In genomic region chr7:99194301-99194700, GRCh38 we compare ENCODE assay signal across 23 cellular contexts. TPM values are rescaled to one million over a fixed set of nuclear protein-coding genes. Genes with fewer than 3 reads are reported as not detected.
"Had no signal": no experiment of that assay in that cellular context is flagged by ENCODE, and none has a peak within 500 bp of the region (broad histone marks: within the 10 kb centered on the region; RNA-seq: fewer than 3 reads in every experiment).

No MANE protein-coding gene starts in this region.

- ATAC-seq: effector memory CD8-positive, alpha-beta T cell; heart right ventricle; mucosa of descending colon; psoas muscle; right cardiac atrium; stimulated activated naive CD8-positive, alpha-beta T cell treated with anti-CD3 and anti-CD28 coated beads, Interleukin-15, amount 100 ng/mL, for 72 hours had no signal

- H3K27me3 Mint-ChIP-seq: activated naive CD8-positive, alpha-beta T cell; dendritic cell treated with granulocyte-macrophage colony-stimulating factor and Interleukin-4, amounts not matched to agents 40 ng/mL and 50 ng/mL, for 4 days; stimulated activated naive CD8-positive, alpha-beta T cell treated with anti-CD3 and anti-CD28 coated beads, Interleukin-15, amount 100 ng/mL, for 72 hours had no signal

- H3K4me3 ChIP-seq: cardiac muscle cell, heart right ventricle, mucosa of descending colon, psoas muscle, suprapubic skin, transverse colon, uterus had no signal

- H3K4me1 ChIP-seq: heart right ventricle, psoas muscle, suprapubic skin, transverse colon, uterus had no signal

- H3K4me1 Mint-ChIP-seq: neural crest cell; stimulated activated naive CD8-positive, alpha-beta T cell treated with anti-CD3 and anti-CD28 coated beads, Interleukin-15, amount 100 ng/mL, for 72 hours had no signal

- H3K27ac ChIP-seq: cardiac muscle cell, heart right ventricle, psoas muscle, suprapubic skin, transverse colon, uterus, WERI-Rb-1 had no signal

- H3K27ac Mint-ChIP-seq: activated naive CD8-positive, alpha-beta T cell; dendritic cell treated with granulocyte-macrophage colony-stimulating factor and Interleukin-4, amounts not matched to agents 40 ng/mL and 50 ng/mL, for 4 days; effector memory CD8-positive, alpha-beta T cell; naive B cell; stimulated activated naive CD8-positive, alpha-beta T cell treated with anti-CD3 and anti-CD28 coated beads, Interleukin-15, amount 100 ng/mL, for 72 hours had no signal

- H3K4me3 Mint-ChIP-seq: activated naive CD8-positive, alpha-beta T cell; dendritic cell treated with granulocyte-macrophage colony-stimulating factor and Interleukin-4, amounts not matched to agents 40 ng/mL and 50 ng/mL, for 4 days; effector memory CD8-positive, alpha-beta T cell; immature natural killer cell; naive B cell; neural crest cell; stimulated activated naive CD8-positive, alpha-beta T cell treated with anti-CD3 and anti-CD28 coated beads, Interleukin-15, amount 100 ng/mL, for 72 hours had no signal

- H3K9me3 ChIP-seq: suprapubic skin had no signal

- H3K36me3 ChIP-seq: cardiac muscle cell, heart right ventricle, suprapubic skin, uterus, WERI-Rb-1 had no signal

- H3K27me3 ChIP-seq: cardiac muscle cell, suprapubic skin, transverse colon, uterus had no signal

- DNase-seq: activated CD4-positive, alpha-beta T cell treated with anti-CD3 and anti-CD28 coated beads for 1 hour; activated CD4-positive, alpha-beta T cell treated with anti-CD3 and anti-CD28 coated beads, Interleukin-2, amount 50 U/mL, for 48 hours; effector memory CD8-positive, alpha-beta T cell; heart right ventricle; immature natural killer cell; mesenchymal stem cell; mucosa of descending colon; naive B cell; psoas muscle; right cardiac atrium; stimulated activated naive CD8-positive, alpha-beta T cell treated with anti-CD3 and anti-CD28 coated beads, Interleukin-15, amount 100 ng/mL, for 72 hours; transverse colon; uterus; WERI-Rb-1 had no signal

RNA-seq across cellular contexts. Expression of gene KPNA7, which starts 13.6 kb away (rescaled TPM):
- total RNA-seq: cardiac muscle cell; chondrocyte; heart right ventricle; neural crest cell; osteocyte; psoas muscle; right cardiac atrium; skeletal muscle tissue; suprapubic skin; T-helper 2 cell treated with Interferon-gamma antibody and Interleukin-4, amounts not matched to agents 100 ng/mL and 5 ng/mL, for 36 hours; uterus had no signal
- polyA plus RNA-seq: cardiac muscle cell, immature natural killer cell, psoas muscle, right cardiac atrium had no signal
